Comparison of ENCODE assay signal across 1 cellular context in genomic region chr7:99601656-99602310, GRCh38.
TF ChIP-seq lines count a peak whose summit lies in the region.

No MANE protein-coding gene starts in this region.

TF ChIP-seq in SK-N-SH treated with all-trans-retinoic acid at 6 μM for 48 hours, 23 proteins besides CTCF, POLR2A, EP300 and RAD21 (continued from another document):
- no peak for TF ChIP-seq CREB5 (CRISPR knock-in tag; IDR thresholded peaks at IDR 0.05; ENCODE audit: low read depth)
- TF ChIP-seq ZNF8 (CRISPR knock-in tag; IDR thresholded peaks at IDR 0.05): no peak
- no peak for TF ChIP-seq BACH2 (CRISPR knock-in tag; IDR thresholded peaks at IDR 0.05; ENCODE audit: borderline replicate concordance)
- no peak for TF ChIP-seq ISL1 (CRISPR knock-in tag; IDR thresholded peaks at IDR 0.05)
- TF ChIP-seq TOX (CRISPR knock-in tag; IDR thresholded peaks at IDR 0.05; ENCODE audit: borderline replicate concordance): no peak
- TF ChIP-seq ZNF70 (CRISPR knock-in tag; IDR thresholded peaks at IDR 0.05): no peak
- TF ChIP-seq TCF4 (CRISPR knock-in tag; IDR thresholded peaks at IDR 0.05; ENCODE audit: borderline replicate concordance): no peak
